In the genomic region with DNA sequence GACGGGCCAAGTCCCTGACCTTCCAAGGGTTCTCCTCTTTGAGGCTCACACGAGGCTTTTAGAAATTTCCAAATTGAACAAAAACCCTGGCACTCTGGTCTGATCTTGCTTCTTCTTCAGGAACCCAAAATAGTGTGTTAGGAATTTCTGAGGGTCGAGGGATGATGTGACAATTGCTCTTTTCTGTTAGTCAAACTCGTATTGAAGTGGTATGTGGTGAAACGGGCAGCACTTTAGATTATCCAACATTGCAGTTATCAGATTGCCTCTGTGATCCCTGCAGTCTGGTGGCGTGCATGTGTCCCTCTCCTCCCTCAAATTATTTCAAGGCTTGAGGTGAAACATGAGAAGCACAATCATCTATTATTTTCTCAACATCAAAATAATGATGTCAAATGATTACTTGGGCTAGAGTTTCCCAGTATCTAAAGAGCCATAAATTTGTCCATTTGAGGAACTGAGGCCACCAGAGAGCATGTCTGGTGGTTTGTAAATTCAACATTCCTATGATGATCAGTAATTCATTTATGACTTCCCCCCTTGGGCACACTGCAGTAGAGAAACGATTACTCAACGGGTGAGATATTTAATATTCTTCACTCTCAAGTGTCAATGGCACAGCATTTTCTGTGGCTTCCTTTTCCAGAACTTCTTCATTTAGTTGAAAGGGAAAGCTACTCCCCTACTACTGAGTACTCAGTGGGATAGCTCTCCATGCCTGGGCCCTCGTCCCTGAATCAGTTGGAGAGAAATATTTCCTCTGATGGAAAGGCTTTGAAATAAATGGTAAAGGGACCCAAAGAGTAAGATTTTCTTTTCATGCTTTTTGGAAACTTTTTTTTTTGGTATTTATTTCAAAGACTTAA, we compare ENCODE assay signal across 1 cellular context.
TF ChIP-seq lines count a peak whose summit lies in the region.

No MANE protein-coding gene starts in this region.

TF ChIP-seq in HEK293, 187 proteins besides CTCF, POLR2A, EP300 and RAD21 (continued from another document and continues in another):
- TF ChIP-seq, protein P1, sequence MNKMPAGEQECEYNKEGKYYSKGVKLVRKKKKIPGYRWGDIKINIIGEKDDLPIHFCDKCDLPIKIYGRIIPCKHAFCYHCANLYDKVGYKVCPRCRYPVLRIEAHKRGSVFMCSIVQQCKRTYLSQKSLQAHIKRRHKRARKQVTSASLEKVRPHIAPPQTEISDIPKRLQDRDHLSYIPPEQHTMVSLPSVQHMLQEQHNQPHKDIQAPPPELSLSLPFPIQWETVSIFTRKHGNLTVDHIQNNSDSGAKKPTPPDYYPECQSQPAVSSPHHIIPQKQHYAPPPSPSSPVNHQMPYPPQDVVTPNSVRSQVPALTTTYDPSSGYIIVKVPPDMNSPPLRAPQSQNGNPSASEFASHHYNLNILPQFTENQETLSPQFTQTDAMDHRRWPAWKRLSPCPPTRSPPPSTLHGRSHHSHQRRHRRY (tag by site-specific recombination; IDR thresholded peaks at IDR 0.05): no peak
- TF ChIP-seq, protein P2, sequence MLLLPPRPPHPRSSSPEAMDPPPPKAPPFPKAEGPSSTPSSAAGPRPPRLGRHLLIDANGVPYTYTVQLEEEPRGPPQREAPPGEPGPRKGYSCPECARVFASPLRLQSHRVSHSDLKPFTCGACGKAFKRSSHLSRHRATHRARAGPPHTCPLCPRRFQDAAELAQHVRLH (tag by site-specific recombination; IDR thresholded peaks at IDR 0.05): peak; percentile 67; the same call in 1 of the 2 replicates
- TF ChIP-seq ZBTB8A (tag by site-specific recombination; IDR thresholded peaks at IDR 0.05): peak; percentile 53
- TF ChIP-seq ZNF600 (tag by site-specific recombination; IDR thresholded peaks at IDR 0.05): 0 out of 2 replicates have a peak, but pooled peaks have one; percentile 15
- TF ChIP-seq, protein P3, sequence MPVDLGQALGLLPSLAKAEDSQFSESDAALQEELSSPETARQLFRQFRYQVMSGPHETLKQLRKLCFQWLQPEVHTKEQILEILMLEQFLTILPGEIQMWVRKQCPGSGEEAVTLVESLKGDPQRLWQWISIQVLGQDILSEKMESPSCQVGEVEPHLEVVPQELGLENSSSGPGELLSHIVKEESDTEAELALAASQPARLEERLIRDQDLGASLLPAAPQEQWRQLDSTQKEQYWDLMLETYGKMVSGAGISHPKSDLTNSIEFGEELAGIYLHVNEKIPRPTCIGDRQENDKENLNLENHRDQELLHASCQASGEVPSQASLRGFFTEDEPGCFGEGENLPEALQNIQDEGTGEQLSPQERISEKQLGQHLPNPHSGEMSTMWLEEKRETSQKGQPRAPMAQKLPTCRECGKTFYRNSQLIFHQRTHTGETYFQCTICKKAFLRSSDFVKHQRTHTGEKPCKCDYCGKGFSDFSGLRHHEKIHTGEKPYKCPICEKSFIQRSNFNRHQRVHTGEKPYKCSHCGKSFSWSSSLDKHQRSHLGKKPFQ (tag by site-specific recombination; IDR thresholded peaks at IDR 0.05): peak; percentile 51; the same call in 1 of the 2 replicates
- TF ChIP-seq, protein P4, sequence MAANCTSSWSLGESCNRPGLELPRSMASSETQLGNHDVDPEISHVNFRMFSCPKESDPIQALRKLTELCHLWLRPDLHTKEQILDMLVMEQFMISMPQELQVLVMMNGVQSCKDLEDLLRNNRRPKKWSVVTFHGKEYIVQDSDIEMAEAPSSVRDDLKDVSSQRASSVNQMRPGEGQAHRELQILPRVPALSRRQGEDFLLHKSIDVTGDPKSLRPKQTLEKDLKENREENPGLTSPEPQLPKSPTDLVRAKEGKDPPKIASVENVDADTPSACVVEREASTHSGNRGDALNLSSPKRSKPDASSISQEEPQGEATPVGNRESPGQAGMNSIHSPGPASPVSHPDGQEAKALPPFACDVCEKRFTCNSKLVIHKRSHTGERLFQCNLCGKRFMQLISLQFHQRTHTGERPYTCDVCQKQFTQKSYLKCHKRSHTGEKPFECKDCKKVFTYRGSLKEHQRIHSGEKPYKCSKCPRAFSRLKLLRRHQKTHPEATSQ (tag by site-specific recombination; IDR thresholded peaks at IDR 0.05): no peak
- TF ChIP-seq ZNF138 (tag by site-specific recombination; IDR thresholded peaks at IDR 0.05; ENCODE audit: borderline replicate concordance): no peak
- TF ChIP-seq ZNF791 (tag by site-specific recombination; IDR thresholded peaks at IDR 0.05): no peak
- TF ChIP-seq ZSCAN16 (tag by site-specific recombination; IDR thresholded peaks at IDR 0.05): no peak
- peak; percentile 94 for TF ChIP-seq OSR2 (tag by site-specific recombination; IDR thresholded peaks at IDR 0.05)
- peak; percentile 77 for TF ChIP-seq OVOL3 (tag by site-specific recombination; IDR thresholded peaks at IDR 0.05)
- TF ChIP-seq, protein P5, sequence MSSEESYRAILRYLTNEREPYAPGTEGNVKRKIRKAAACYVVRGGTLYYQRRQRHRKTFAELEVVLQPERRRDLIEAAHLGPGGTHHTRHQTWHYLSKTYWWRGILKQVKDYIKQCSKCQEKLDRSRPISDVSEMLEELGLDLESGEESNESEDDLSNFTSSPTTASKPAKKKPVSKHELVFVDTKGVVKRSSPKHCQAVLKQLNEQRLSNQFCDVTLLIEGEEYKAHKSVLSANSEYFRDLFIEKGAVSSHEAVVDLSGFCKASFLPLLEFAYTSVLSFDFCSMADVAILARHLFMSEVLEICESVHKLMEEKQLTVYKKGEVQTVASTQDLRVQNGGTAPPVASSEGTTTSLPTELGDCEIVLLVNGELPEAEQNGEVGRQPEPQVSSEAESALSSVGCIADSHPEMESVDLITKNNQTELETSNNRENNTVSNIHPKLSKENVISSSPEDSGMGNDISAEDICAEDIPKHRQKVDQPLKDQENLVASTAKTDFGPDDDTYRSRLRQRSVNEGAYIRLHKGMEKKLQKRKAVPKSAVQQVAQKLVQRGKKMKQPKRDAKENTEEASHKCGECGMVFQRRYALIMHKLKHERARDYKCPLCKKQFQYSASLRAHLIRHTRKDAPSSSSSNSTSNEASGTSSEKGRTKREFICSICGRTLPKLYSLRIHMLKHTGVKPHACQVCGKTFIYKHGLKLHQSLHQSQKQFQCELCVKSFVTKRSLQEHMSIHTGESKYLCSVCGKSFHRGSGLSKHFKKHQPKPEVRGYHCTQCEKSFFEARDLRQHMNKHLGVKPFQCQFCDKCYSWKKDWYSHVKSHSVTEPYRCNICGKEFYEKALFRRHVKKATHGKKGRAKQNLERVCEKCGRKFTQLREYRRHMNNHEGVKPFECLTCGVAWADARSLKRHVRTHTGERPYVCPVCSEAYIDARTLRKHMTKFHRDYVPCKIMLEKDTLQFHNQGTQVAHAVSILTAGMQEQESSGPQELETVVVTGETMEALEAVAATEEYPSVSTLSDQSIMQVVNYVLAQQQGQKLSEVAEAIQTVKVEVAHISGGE (tag by site-specific recombination; conservative IDR thresholded peaks at IDR 0.05; ENCODE audit: low read depth): no peak
- TF ChIP-seq, protein P6, sequence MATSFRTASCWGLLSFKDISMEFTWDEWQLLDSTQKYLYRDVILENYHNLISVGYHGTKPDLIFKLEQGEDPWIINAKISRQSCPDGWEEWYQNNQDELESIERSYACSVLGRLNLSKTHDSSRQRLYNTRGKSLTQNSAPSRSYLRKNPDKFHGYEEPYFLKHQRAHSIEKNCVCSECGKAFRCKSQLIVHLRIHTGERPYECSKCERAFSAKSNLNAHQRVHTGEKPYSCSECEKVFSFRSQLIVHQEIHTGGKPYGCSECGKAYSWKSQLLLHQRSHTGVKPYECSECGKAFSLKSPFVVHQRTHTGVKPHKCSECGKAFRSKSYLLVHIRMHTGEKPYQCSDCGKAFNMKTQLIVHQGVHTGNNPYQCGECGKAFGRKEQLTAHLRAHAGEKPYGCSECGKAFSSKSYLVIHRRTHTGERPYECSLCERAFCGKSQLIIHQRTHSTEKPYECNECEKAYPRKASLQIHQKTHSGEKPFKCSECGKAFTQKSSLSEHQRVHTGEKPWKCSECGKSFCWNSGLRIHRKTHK (tag by site-specific recombination; IDR thresholded peaks at IDR 0.05): no peak
- TF ChIP-seq ZNF792 (tag by site-specific recombination; IDR thresholded peaks at IDR 0.05): no peak
- TF ChIP-seq, protein P7, sequence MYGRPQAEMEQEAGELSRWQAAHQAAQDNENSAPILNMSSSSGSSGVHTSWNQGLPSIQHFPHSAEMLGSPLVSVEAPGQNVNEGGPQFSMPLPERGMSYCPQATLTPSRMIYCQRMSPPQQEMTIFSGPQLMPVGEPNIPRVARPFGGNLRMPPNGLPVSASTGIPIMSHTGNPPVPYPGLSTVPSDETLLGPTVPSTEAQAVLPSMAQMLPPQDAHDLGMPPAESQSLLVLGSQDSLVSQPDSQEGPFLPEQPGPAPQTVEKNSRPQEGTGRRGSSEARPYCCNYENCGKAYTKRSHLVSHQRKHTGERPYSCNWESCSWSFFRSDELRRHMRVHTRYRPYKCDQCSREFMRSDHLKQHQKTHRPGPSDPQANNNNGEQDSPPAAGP (tag by site-specific recombination; IDR thresholded peaks at IDR 0.05): no peak
- TF ChIP-seq ZNF19 (tag by site-specific recombination; IDR thresholded peaks at IDR 0.05; ENCODE audit: low read depth): no peak
- no peak for TF ChIP-seq ZNF626 (tag by site-specific recombination; IDR thresholded peaks at IDR 0.05)
- TF ChIP-seq ZNF121 (tag by site-specific recombination; IDR thresholded peaks at IDR 0.05): no peak
- TF ChIP-seq, protein P8, sequence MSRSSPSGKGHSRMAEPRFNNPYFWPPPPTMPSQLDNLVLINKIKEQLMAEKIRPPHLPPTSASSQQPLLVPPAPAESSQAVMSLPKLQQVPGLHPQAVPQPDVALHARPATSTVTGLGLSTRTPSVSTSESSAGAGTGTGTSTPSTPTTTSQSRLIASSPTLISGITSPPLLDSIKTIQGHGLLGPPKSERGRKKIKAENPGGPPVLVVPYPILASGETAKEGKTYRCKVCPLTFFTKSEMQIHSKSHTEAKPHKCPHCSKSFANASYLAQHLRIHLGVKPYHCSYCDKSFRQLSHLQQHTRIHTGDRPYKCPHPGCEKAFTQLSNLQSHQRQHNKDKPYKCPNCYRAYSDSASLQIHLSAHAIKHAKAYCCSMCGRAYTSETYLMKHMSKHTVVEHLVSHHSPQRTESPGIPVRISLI (tag by site-specific recombination; IDR thresholded peaks at IDR 0.05): no peak
- TF ChIP-seq, protein P9, sequence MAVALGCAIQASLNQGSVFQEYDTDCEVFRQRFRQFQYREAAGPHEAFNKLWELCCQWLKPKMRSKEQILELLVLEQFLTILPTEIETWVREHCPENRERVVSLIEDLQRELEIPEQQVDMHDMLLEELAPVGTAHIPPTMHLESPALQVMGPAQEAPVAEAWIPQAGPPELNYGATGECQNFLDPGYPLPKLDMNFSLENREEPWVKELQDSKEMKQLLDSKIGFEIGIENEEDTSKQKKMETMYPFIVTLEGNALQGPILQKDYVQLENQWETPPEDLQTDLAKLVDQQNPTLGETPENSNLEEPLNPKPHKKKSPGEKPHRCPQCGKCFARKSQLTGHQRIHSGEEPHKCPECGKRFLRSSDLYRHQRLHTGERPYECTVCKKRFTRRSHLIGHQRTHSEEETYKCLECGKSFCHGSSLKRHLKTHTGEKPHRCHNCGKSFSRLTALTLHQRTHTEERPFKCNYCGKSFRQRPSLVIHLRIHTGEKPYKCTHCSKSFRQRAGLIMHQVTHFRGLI (tag by site-specific recombination; IDR thresholded peaks at IDR 0.05): peak; percentile 15; the same call in 1 of the 2 replicates
- TF ChIP-seq ZNF311 (tag by site-specific recombination; IDR thresholded peaks at IDR 0.05; ENCODE audit: borderline replicate concordance): no peak
- no peak for TF ChIP-seq ZNF544 (tag by site-specific recombination; IDR thresholded peaks at IDR 0.05)
- no peak for TF ChIP-seq ZNF114 (tag by site-specific recombination; IDR thresholded peaks at IDR 0.05)
- TF ChIP-seq ZNF701 (tag by site-specific recombination; IDR thresholded peaks at IDR 0.05): no peak
- TF ChIP-seq ZNF548 (tag by site-specific recombination; IDR thresholded peaks at IDR 0.05): no peak
- peak; percentile 85 for TF ChIP-seq WT1 (tag by site-specific recombination; IDR thresholded peaks at IDR 0.05)
- TF ChIP-seq, protein P10, sequence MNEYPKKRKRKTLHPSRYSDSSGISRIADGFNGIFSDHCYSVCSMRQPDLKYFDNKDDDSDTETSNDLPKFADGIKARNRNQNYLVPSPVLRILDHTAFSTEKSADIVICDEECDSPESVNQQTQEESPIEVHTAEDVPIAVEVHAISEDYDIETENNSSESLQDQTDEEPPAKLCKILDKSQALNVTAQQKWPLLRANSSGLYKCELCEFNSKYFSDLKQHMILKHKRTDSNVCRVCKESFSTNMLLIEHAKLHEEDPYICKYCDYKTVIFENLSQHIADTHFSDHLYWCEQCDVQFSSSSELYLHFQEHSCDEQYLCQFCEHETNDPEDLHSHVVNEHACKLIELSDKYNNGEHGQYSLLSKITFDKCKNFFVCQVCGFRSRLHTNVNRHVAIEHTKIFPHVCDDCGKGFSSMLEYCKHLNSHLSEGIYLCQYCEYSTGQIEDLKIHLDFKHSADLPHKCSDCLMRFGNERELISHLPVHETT (tag by site-specific recombination; IDR thresholded peaks at IDR 0.05): peak; percentile 70
- TF ChIP-seq PRDM1 (tag by site-specific recombination; IDR thresholded peaks at IDR 0.05): no peak
- no peak for TF ChIP-seq ZFP37 (tag by site-specific recombination; IDR thresholded peaks at IDR 0.05)
- 0 out of 2 replicates have a peak, but pooled peaks have one; percentile 5 for TF ChIP-seq ZNF596 (tag by site-specific recombination; IDR thresholded peaks at IDR 0.05)
- TF ChIP-seq, protein P11, sequence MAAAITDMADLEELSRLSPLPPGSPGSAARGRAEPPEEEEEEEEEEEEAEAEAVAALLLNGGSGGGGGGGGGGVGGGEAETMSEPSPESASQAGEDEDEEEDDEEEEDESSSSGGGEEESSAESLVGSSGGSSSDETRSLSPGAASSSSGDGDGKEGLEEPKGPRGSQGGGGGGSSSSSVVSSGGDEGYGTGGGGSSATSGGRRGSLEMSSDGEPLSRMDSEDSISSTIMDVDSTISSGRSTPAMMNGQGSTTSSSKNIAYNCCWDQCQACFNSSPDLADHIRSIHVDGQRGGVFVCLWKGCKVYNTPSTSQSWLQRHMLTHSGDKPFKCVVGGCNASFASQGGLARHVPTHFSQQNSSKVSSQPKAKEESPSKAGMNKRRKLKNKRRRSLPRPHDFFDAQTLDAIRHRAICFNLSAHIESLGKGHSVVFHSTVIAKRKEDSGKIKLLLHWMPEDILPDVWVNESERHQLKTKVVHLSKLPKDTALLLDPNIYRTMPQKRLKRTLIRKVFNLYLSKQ (tag by site-specific recombination; IDR thresholded peaks at IDR 0.05; ENCODE audit: borderline replicate concordance): no peak
- TF ChIP-seq, protein P12, sequence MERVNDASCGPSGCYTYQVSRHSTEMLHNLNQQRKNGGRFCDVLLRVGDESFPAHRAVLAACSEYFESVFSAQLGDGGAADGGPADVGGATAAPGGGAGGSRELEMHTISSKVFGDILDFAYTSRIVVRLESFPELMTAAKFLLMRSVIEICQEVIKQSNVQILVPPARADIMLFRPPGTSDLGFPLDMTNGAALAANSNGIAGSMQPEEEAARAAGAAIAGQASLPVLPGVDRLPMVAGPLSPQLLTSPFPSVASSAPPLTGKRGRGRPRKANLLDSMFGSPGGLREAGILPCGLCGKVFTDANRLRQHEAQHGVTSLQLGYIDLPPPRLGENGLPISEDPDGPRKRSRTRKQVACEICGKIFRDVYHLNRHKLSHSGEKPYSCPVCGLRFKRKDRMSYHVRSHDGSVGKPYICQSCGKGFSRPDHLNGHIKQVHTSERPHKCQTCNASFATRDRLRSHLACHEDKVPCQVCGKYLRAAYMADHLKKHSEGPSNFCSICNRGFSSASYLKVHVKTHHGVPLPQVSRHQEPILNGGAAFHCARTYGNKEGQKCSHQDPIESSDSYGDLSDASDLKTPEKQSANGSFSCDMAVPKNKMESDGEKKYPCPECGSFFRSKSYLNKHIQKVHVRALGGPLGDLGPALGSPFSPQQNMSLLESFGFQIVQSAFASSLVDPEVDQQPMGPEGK (tag by site-specific recombination; IDR thresholded peaks at IDR 0.05): peak; percentile 60
- TF ChIP-seq TCF7L2 (IDR thresholded peaks at IDR 0.05; ENCODE audit: borderline replicate concordance, low read depth, low read length): no peak
- no peak for TF ChIP-seq ZBTB7A (tag by site-specific recombination; IDR thresholded peaks at IDR 0.05; ENCODE audit: low read depth)
- TF ChIP-seq ZNF202 (tag by site-specific recombination; IDR thresholded peaks at IDR 0.05; ENCODE audit: borderline replicate concordance): no peak
- TF ChIP-seq ZIC2 (tag by site-specific recombination; IDR thresholded peaks at IDR 0.05): peak; percentile 92
